ENCODE assay signal across 8 cellular contexts in genomic region chr12:91109148-91109564, GRCh38. TPM values are rescaled to one million over a fixed set of nuclear protein-coding genes. Genes with fewer than 3 reads are reported as not detected.
A peak's percentile ranks its signal among the peaks of the same experiment; 100 is the strongest.
DNase-seq lines count a peak whose midpoint lies in the region; ATAC-seq and TF ChIP-seq lines count a peak whose summit lies in the region.

No MANE protein-coding gene starts in this region.

- H3K4me3 Mint-ChIP-seq in stimulated activated naive CD8-positive, alpha-beta T cell treated with anti-CD3 and anti-CD28 coated beads, Interleukin-15, amount 100 ng/mL, for 72 hours, result no peak overlapping the region

- H3K9me3 Mint-ChIP-seq in stimulated activated naive CD8-positive, alpha-beta T cell treated with anti-CD3 and anti-CD28 coated beads, Interleukin-15, amount 100 ng/mL, for 72 hours, result no peaks in the 10 kb centered on the region

- POLR2A ChIA-PET in GM10248 (lab: Yijun Ruan, JAX), result no interaction called here

- no peaks in the 10 kb centered on the region for H3K27me3 Mint-ChIP-seq in stimulated activated naive CD8-positive, alpha-beta T cell treated with anti-CD3 and anti-CD28 coated beads, Interleukin-15, amount 100 ng/mL, for 72 hours

- ATAC-seq in GM21576 (IDR thresholded peaks at IDR 0.05; ENCODE audit: unreplicated experiment) (peak; percentile 66), SK-N-SH treated with all-trans-retinoic acid at 6 μM for 48 hours (peak; percentile 42)
- peak; percentile 57 for ATAC-seq in stimulated activated naive CD8-positive, alpha-beta T cell treated with anti-CD3 and anti-CD28 coated beads, Interleukin-15, amount 100 ng/mL, for 72 hours

- H3K27ac Mint-ChIP-seq in stimulated activated naive CD8-positive, alpha-beta T cell treated with anti-CD3 and anti-CD28 coated beads, Interleukin-15, amount 100 ng/mL, for 72 hours, result no peak overlapping the region

- DNase-seq in GM10248 (ENCODE audit: extremely low spot score), result peak; percentile 19
- DNase-seq in KG1 (lab: John Stamatoyannopoulos, UW), result peak; percentile 21
- peak; percentile 49 for DNase-seq in dedifferentiated amniotic fluid mesenchymal stem cell (ENCODE audit: extremely low spot score)
- DNase-seq in lung microvascular endothelial cell (ENCODE audit: low read depth in 2 of 2), result peak; percentile 46 to 53
- DNase-seq in stimulated activated naive CD8-positive, alpha-beta T cell treated with anti-CD3 and anti-CD28 coated beads, Interleukin-15, amount 100 ng/mL, for 72 hours, result peak; percentile 28 to 49
- no peak for DNase-seq in occipital lobe (lab: John Stamatoyannopoulos, UW)

- H3K4me1 Mint-ChIP-seq in stimulated activated naive CD8-positive, alpha-beta T cell treated with anti-CD3 and anti-CD28 coated beads, Interleukin-15, amount 100 ng/mL, for 72 hours, result no peaks in the 10 kb centered on the region

- CTCF ChIA-PET in GM10248 (lab: Yijun Ruan, JAX), result interaction anchor here (0.6 to 5.3 kb wide), 31 partner anchors 9 to 686 kb away, joined by 3 to 85 read pairs (median 5); no protein-coding TSS in a partner anchor

- peak; percentile 56 for TF ChIP-seq CTCF in GM10248 (IDR thresholded peaks at IDR 0.05; ENCODE audit: control extremely low read depth, extremely low read depth, low read depth, missing control alignments)

TF ChIP-seq in SK-N-SH treated with all-trans-retinoic acid at 6 μM for 48 hours, 23 proteins besides CTCF, POLR2A, EP300 and RAD21:
- TF ChIP-seq ZNF8 (CRISPR knock-in tag; IDR thresholded peaks at IDR 0.05) (no peak), ZC3H10 (CRISPR knock-in tag; IDR thresholded peaks at IDR 0.05) (no peak), TCF4 (CRISPR knock-in tag; IDR thresholded peaks at IDR 0.05; ENCODE audit: borderline replicate concordance) (no peak), PPARA (CRISPR knock-in tag; IDR thresholded peaks at IDR 0.05; ENCODE audit: borderline replicate concordance) (no peak), CSDC2 (CRISPR knock-in tag; IDR thresholded peaks at IDR 0.05) (no peak), ZNF565 (CRISPR knock-in tag; conservative IDR thresholded peaks at IDR 0.05; ENCODE audit: low read depth) (no peak), GLIS3 (CRISPR knock-in tag; IDR thresholded peaks at IDR 0.05) (no peak), ISL1 (CRISPR knock-in tag; IDR thresholded peaks at IDR 0.05) (no peak), ARNTL (CRISPR knock-in tag; IDR thresholded peaks at IDR 0.05; ENCODE audit: borderline replicate concordance, low read depth) (no peak), BACH2 (CRISPR knock-in tag; IDR thresholded peaks at IDR 0.05; ENCODE audit: borderline replicate concordance) (no peak), RARB (CRISPR knock-in tag; IDR thresholded peaks at IDR 0.05) (no peak), TOX (CRISPR knock-in tag; IDR thresholded peaks at IDR 0.05; ENCODE audit: borderline replicate concordance) (no peak), ZNF70 (CRISPR knock-in tag; IDR thresholded peaks at IDR 0.05) (no peak), ESRRG (CRISPR knock-in tag; IDR thresholded peaks at IDR 0.05) (no peak)
- TF ChIP-seq, protein P1, sequence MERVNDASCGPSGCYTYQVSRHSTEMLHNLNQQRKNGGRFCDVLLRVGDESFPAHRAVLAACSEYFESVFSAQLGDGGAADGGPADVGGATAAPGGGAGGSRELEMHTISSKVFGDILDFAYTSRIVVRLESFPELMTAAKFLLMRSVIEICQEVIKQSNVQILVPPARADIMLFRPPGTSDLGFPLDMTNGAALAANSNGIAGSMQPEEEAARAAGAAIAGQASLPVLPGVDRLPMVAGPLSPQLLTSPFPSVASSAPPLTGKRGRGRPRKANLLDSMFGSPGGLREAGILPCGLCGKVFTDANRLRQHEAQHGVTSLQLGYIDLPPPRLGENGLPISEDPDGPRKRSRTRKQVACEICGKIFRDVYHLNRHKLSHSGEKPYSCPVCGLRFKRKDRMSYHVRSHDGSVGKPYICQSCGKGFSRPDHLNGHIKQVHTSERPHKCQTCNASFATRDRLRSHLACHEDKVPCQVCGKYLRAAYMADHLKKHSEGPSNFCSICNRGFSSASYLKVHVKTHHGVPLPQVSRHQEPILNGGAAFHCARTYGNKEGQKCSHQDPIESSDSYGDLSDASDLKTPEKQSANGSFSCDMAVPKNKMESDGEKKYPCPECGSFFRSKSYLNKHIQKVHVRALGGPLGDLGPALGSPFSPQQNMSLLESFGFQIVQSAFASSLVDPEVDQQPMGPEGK (CRISPR knock-in tag; IDR thresholded peaks at IDR 0.05; ENCODE audit: borderline replicate concordance), result no peak
- TF ChIP-seq, protein P2, sequence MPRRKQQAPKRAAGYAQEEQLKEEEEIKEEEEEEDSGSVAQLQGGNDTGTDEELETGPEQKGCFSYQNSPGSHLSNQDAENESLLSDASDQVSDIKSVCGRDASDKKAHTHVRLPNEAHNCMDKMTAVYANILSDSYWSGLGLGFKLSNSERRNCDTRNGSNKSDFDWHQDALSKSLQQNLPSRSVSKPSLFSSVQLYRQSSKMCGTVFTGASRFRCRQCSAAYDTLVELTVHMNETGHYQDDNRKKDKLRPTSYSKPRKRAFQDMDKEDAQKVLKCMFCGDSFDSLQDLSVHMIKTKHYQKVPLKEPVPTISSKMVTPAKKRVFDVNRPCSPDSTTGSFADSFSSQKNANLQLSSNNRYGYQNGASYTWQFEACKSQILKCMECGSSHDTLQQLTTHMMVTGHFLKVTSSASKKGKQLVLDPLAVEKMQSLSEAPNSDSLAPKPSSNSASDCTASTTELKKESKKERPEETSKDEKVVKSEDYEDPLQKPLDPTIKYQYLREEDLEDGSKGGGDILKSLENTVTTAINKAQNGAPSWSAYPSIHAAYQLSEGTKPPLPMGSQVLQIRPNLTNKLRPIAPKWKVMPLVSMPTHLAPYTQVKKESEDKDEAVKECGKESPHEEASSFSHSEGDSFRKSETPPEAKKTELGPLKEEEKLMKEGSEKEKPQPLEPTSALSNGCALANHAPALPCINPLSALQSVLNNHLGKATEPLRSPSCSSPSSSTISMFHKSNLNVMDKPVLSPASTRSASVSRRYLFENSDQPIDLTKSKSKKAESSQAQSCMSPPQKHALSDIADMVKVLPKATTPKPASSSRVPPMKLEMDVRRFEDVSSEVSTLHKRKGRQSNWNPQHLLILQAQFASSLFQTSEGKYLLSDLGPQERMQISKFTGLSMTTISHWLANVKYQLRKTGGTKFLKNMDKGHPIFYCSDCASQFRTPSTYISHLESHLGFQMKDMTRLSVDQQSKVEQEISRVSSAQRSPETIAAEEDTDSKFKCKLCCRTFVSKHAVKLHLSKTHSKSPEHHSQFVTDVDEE (CRISPR knock-in tag; IDR thresholded peaks at IDR 0.05), result no peak
- TF ChIP-seq, protein P3, sequence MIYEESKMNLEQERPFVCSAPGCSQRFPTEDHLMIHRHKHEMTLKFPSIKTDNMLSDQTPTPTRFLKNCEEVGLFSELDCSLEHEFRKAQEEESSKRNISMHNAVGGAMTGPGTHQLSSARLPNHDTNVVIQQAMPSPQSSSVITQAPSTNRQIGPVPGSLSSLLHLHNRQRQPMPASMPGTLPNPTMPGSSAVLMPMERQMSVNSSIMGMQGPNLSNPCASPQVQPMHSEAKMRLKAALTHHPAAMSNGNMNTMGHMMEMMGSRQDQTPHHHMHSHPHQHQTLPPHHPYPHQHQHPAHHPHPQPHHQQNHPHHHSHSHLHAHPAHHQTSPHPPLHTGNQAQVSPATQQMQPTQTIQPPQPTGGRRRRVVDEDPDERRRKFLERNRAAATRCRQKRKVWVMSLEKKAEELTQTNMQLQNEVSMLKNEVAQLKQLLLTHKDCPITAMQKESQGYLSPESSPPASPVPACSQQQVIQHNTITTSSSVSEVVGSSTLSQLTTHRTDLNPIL (CRISPR knock-in tag; IDR thresholded peaks at IDR 0.05; ENCODE audit: low read depth), result no peak
- TF ChIP-seq, protein P4, sequence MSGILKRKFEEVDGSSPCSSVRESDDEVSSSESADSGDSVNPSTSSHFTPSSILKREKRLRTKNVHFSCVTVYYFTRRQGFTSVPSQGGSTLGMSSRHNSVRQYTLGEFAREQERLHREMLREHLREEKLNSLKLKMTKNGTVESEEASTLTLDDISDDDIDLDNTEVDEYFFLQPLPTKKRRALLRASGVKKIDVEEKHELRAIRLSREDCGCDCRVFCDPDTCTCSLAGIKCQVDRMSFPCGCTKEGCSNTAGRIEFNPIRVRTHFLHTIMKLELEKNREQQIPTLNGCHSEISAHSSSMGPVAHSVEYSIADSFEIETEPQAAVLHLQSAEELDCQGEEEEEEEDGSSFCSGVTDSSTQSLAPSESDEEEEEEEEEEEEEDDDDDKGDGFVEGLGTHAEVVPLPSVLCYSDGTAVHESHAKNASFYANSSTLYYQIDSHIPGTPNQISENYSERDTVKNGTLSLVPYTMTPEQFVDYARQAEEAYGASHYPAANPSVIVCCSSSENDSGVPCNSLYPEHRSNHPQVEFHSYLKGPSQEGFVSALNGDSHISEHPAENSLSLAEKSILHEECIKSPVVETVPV (CRISPR knock-in tag; IDR thresholded peaks at IDR 0.05), result no peak

RNA-seq across cellular contexts. Expression of gene LUM, which starts 2.1 kb away (rescaled TPM):
- total RNA-seq in lung microvascular endothelial cell (not detected in 2 replicates), occipital lobe (20.1 TPM)

RNA-seq across cellular contexts. Expression of gene KERA, which starts 51.3 kb away (rescaled TPM):
- not detected in 2 replicates for total RNA-seq in lung microvascular endothelial cell
- 3.0 TPM for total RNA-seq in occipital lobe

Comparison
In these comparisons a context has a peak if more than half of its experiments do, and no peak if none do; other contexts are left out.
1. RNA of gene LUM, which starts 2.1 kb away (total RNA-seq): 20.1 TPM in occipital lobe (single experiment); not detected in lung microvascular endothelial cell; every median in the first group is over 10 times any median in the second.
2. Peak in every context shown above with its lines, with median percentiles within 50 percentile points of each other: ATAC-seq.